ENCODE assay signal across 1 cellular context in genomic region chr22:19291580-19292261, GRCh38.
TF ChIP-seq lines count a peak whose summit lies in the region.

CLTCL1 (minus strand) TSS chr22:19291719; CDS start chr22:19291641, 78 bp downstream.

TF ChIP-seq in WTC11, 78 proteins besides CTCF, POLR2A, EP300 and RAD21 (continued from another document):
- no peak for TF ChIP-seq ZNF532 (CRISPR knock-in tag; IDR thresholded peaks at IDR 0.05; ENCODE audit: borderline replicate concordance)
- no peak for TF ChIP-seq KAT7 (CRISPR knock-in tag; IDR thresholded peaks at IDR 0.05; ENCODE audit: borderline replicate concordance)
- TF ChIP-seq, protein P1, sequence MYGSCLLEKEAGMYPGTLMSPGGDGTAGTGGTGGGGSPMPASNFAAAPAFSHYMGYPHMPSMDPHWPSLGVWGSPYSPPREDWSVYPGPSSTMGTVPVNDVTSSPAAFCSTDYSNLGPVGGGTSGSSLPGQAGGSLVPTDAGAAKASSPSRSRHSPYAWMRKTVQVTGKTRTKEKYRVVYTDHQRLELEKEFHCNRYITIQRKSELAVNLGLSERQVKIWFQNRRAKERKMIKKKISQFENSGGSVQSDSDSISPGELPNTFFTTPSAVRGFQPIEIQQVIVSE (CRISPR knock-in tag; IDR thresholded peaks at IDR 0.05; ENCODE audit: borderline replicate concordance): no peak
- no peak for TF ChIP-seq MLX (CRISPR knock-in tag; IDR thresholded peaks at IDR 0.05)
- TF ChIP-seq, protein P2, sequence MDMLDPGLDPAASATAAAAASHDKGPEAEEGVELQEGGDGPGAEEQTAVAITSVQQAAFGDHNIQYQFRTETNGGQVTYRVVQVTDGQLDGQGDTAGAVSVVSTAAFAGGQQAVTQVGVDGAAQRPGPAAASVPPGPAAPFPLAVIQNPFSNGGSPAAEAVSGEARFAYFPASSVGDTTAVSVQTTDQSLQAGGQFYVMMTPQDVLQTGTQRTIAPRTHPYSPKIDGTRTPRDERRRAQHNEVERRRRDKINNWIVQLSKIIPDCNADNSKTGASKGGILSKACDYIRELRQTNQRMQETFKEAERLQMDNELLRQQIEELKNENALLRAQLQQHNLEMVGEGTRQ (CRISPR knock-in tag; IDR thresholded peaks at IDR 0.05): no peak
TF ChIP-seq in WTC11: peak in this region for 4.
